In the genomic region with DNA sequence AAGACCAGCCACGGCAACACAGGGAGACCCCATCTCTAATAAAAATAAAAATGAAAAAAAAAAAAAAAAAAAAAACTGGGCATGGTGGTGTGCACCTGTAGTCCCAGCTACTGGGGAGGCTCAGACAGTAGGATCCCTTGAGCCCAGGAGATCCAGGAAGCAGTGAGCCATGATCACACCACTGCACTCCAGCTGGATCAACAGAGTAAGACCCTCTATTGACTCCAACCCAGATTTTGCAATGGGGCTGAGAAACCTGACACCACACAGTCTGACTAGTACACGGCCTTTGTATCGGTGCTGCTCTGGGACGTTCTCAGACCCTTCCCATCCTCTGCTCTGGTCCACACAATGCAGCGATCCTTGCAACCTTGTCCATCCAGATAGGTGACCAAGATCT, we compare ENCODE assay signal across 21 cellular contexts. TPM values are rescaled to one million over a fixed set of nuclear protein-coding genes. Genes with fewer than 3 reads are reported as not detected.
DNase-seq lines count a peak whose midpoint lies in the region; ATAC-seq, FAIRE-seq and TF ChIP-seq lines count a peak whose summit lies in the region.
"Had no signal": no experiment of that assay in that cellular context is flagged by ENCODE, and none has a peak within 500 bp of the region (broad histone marks: within the 10 kb centered on the region; RNA-seq: fewer than 3 reads in every experiment).

No MANE protein-coding gene starts in this region.

- H3K4me1 Mint-ChIP-seq in WTC11 = peaks cover 8% of the 10 kb centered on the region
- H3K4me1 Mint-ChIP-seq in activated CD4-positive, alpha-beta T cell treated with anti-CD3 and anti-CD28 coated beads, Interleukin-2, amount 10 ng/mL, durations not matched to agents 7 days and 5 days = no peaks in the 10 kb centered on the region

- TF ChIP-seq RAD21 in HepG2 (CRISPR knock-in tag; IDR thresholded peaks at IDR 0.05) = no peak

- no TSS peak for BruUV-seq in HepG2 (replicated peaks; lab: Mats Ljungman, UMichigan)

- H3K36me3 ChIP-seq in HepG2 (replicated peaks in 1 of 2; ENCODE audit: control insufficient read depth in 1 of 2, insufficient read depth in 2 of 2, low read length in 2 of 2) = no peaks in the 10 kb centered on the region
- H3K36me3 ChIP-seq in right lobe of liver = no peaks in the 10 kb centered on the region

- H3K27me3 Mint-ChIP-seq in WTC11 (ENCODE audit: low read depth) = no peaks in the 10 kb centered on the region
- peaks cover 3% of the 10 kb centered on the region for H3K27me3 Mint-ChIP-seq in activated CD4-positive, alpha-beta T cell treated with anti-CD3 and anti-CD28 coated beads, Interleukin-2, amount 10 ng/mL, durations not matched to agents 7 days and 5 days
- H3K27me3 Mint-ChIP-seq: CD4-positive, alpha-beta T cell had no signal

- H4K20me1 ChIP-seq in HepG2 (ENCODE audit: insufficient read depth, low read length) = no peaks in the 10 kb centered on the region

- H3K9me3 ChIP-seq in HepG2 (ENCODE audit: low read length) (no peaks in the 10 kb centered on the region), right lobe of liver (no peaks in the 10 kb centered on the region)
- H3K9me3 ChIP-seq: Caco-2 had no signal

- no peak overlapping the region for H3K4me3 ChIP-seq in HepG2 (replicated peaks in 1 of 3; ENCODE audit: insufficient read depth in 1 of 3, low read depth in 2 of 3, low read length in 3 of 3)
- H3K4me3 ChIP-seq in right lobe of liver = no peak overlapping the region
- H3K4me3 ChIP-seq: GM23338 had no signal

- in situ Hi-C loops in HepG2 (cut with HindIII; ENCODE audit: extremely low pct_ligation_motif_present, low pct_unique_long_range_greater_than_20kb) = no loop called here

- TF ChIP-seq POLR2A in HepG2 (IDR thresholded peaks at IDR 0.05; ENCODE audit: insufficient read depth in 1 of 2, low read depth in 2 of 2, low read length in 2 of 2) (no peak), right lobe of liver (IDR thresholded peaks at IDR 0.05) (no peak)

- H3K79me2 ChIP-seq in HepG2 (ENCODE audit: insufficient read depth, low read length) = no peaks in the 10 kb centered on the region

- POLR2A ChIA-PET in HepG2 (lab: Yijun Ruan, JAX) = interaction anchor here (0.7 to 1.0 kb wide), 2 partner anchors 22 to 34 kb away, joined by 4 to 5 read pairs; no protein-coding TSS in a partner anchor
- POLR2A ChIA-PET in WTC11 (lab: Charles Lee) = interaction anchor here (0.6 kb wide), 1 partner anchor 20 kb away, joined by 6 read pairs; no protein-coding TSS in a partner anchor
- POLR2A ChIA-PET in activated CD4-positive, alpha-beta T cell treated with anti-CD3 and anti-CD28 coated beads, Interleukin-2, amount 10 ng/mL, durations not matched to agents 7 days and 5 days (lab: Charles Lee) = no interaction called here

- DNase-seq in HepG2 (ENCODE audit: low spot score) = peak; percentile 53
- DNase-seq in right lobe of liver = no peak
- DNase-seq in WTC11 (ENCODE audit: low spot score) = no peak
- DNase-seq in iris pigment epithelial cell (ENCODE audit: low read depth) = peak; percentile 23
- no peak for DNase-seq in activated CD4-positive, alpha-beta T cell treated with anti-CD3 and anti-CD28 coated beads, Interleukin-2, amount 10 ng/mL, durations not matched to agents 7 days and 5 days
- DNase-seq in Ammon's horn (ENCODE audit: low spot score) = no peak
- DNase-seq: ACHN; Caco-2; CD4-positive, alpha-beta T cell; GDM1; H7; HFFc6 had no signal

- intact Hi-C loops in HepG2 (cut with micrococcal nuclease; ENCODE audit: unreplicated experiment) (no loop called here), right lobe of liver (cut with DNase I) (no loop called here)

- H3K4me3 Mint-ChIP-seq in WTC11 = no peak overlapping the region
- no peak overlapping the region for H3K4me3 Mint-ChIP-seq in activated CD4-positive, alpha-beta T cell treated with anti-CD3 and anti-CD28 coated beads, Interleukin-2, amount 10 ng/mL, durations not matched to agents 7 days and 5 days
- H3K4me3 Mint-ChIP-seq: CD4-positive, alpha-beta T cell; GM23338; HFFc6 had no signal

- CTCF ChIA-PET in HepG2 (lab: Yijun Ruan, JAX; ENCODE audit: low intra/inter-chr PET ratio, low total read pairs) = no interaction called here
- CTCF ChIA-PET in WTC11 (lab: Charles Lee) = interaction anchor here (0.6 kb wide), 2 partner anchors 17 to 373 kb away, joined by 4 to 5 read pairs; no protein-coding TSS in a partner anchor
- CTCF ChIA-PET in activated CD4-positive, alpha-beta T cell treated with anti-CD3 and anti-CD28 coated beads, Interleukin-2, amount 10 ng/mL, durations not matched to agents 7 days and 5 days (lab: Charles Lee) = interaction anchor here (0.5 to 0.6 kb wide), 2 partner anchors 35 to 152 kb away, joined by 3 to 7 read pairs; no protein-coding TSS in a partner anchor

- no peaks in the 10 kb centered on the region for H3K9me3 Mint-ChIP-seq in WTC11
- H3K9me3 Mint-ChIP-seq in activated CD4-positive, alpha-beta T cell treated with anti-CD3 and anti-CD28 coated beads, Interleukin-2, amount 10 ng/mL, durations not matched to agents 7 days and 5 days = no peaks in the 10 kb centered on the region
- H3K9me3 Mint-ChIP-seq: CD4-positive, alpha-beta T cell; GM23338; HFFc6 had no signal

- TF ChIP-seq EP300 in HepG2 (IDR thresholded peaks at IDR 0.05; ENCODE audit: low read depth in 2 of 2, low read length in 2 of 2) (no peak), HepG2 (CRISPR knock-in tag; IDR thresholded peaks at IDR 0.05; ENCODE audit: borderline replicate concordance) (no peak)

- no peak overlapping the region for H3K27ac Mint-ChIP-seq in WTC11
- H3K27ac Mint-ChIP-seq in activated CD4-positive, alpha-beta T cell treated with anti-CD3 and anti-CD28 coated beads, Interleukin-2, amount 10 ng/mL, durations not matched to agents 7 days and 5 days = no peak overlapping the region
- H3K27ac Mint-ChIP-seq: CD4-positive, alpha-beta T cell; GM23338; HFFc6 had no signal

- no peaks in the 10 kb centered on the region for H3K36me3 Mint-ChIP-seq in WTC11
- no peaks in the 10 kb centered on the region for H3K36me3 Mint-ChIP-seq in activated CD4-positive, alpha-beta T cell treated with anti-CD3 and anti-CD28 coated beads, Interleukin-2, amount 10 ng/mL, durations not matched to agents 7 days and 5 days (ENCODE audit: low read depth)

- H3K27ac ChIP-seq in HepG2 (ENCODE audit: extremely low read length, insufficient read depth, low read length) (no peak overlapping the region), right lobe of liver (no peak overlapping the region)
- H3K27ac ChIP-seq: C4-2B, HL-60 had no signal

- no peaks in the 10 kb centered on the region for H3K27me3 ChIP-seq in HepG2 (ENCODE audit: control insufficient read depth in 1 of 2, insufficient read depth in 2 of 2, low read length in 2 of 2)
- no peaks in the 10 kb centered on the region for H3K27me3 ChIP-seq in right lobe of liver

- no peak overlapping the region for H2AFZ ChIP-seq in HepG2 (ENCODE audit: low read length)
- H2AFZ ChIP-seq: GM23338 had no signal

- no peak overlapping the region for H3K9ac ChIP-seq in HepG2 (ENCODE audit: insufficient read depth, low read depth, low read length)

- TF ChIP-seq CTCF in HepG2 (CRISPR knock-in tag; IDR thresholded peaks at IDR 0.05) (no peak), right lobe of liver (IDR thresholded peaks at IDR 0.05) (no peak), WTC11 (IDR thresholded peaks at IDR 0.05) (no peak)

- 81% methylated on average over 1 of the region's 5 CpGs for WGBS in HepG2 (ENCODE audit: low lambda C conversion rate)
- 82% methylated on average over 4 of the region's 5 CpGs for WGBS in right lobe of liver (ENCODE audit: insufficient coverage, low coverage, low lambda C conversion rate, missing lambda C conversion rate)

- H3K4me1 ChIP-seq in HepG2 (ENCODE audit: insufficient read depth, low read length) (peaks cover 22% of the 10 kb centered on the region), right lobe of liver (no peaks in the 10 kb centered on the region)
- H3K4me1 ChIP-seq: Caco-2 had no signal

- ATAC-seq in HepG2 (peak; percentile 13; the same call in 2 of the 3 replicates), right lobe of liver (no peak), WTC11 (peak; percentile 10; the same call in 1 of the 2 replicates)
- ATAC-seq: GM23338, HCT116 had no signal

- H3K4me2 ChIP-seq in HepG2 (ENCODE audit: low read depth, low read length) = no peak overlapping the region
- H3K4me2 ChIP-seq: GM23338 had no signal

- FAIRE-seq in HepG2 (lab: Jason Lieb, UNC) = no peak
- FAIRE-seq: A204.1, D721Med, GM12892 had no signal

RNA-seq across cellular contexts. Expression of a gene that starts 31.8 kb away (rescaled TPM):
- total RNA-seq in HepG2 (2016; rRNA removed; fragmentation: Illumina TruSeq; extraction: Trizol) (0.21 and 0.80 TPM in 2 replicates), right lobe of liver (1 to 10 TPM in 2 of 6 experiments, not detected in 4; 1.6 to 1.8 TPM), WTC11 (2021) (0.07 to 0.41 TPM in 2 of 3 replicates, not detected in the other)
- 0.35 and 0.51 TPM in 2 replicates for total RNA-seq in HepG2 (2016; cell fraction: cytosol; rRNA removed; fragmentation: Illumina TruSeq; extraction: Trizol; ENCODE audit: low read depth)
- 0.25 and 0.74 TPM in 2 replicates for total RNA-seq in HepG2 (2016; cell fraction: insoluble cytoplasmic fraction; rRNA removed; fragmentation: Illumina TruSeq; extraction: Trizol)
- total RNA-seq in HepG2 (2016; cell fraction: membrane; rRNA removed; fragmentation: Illumina TruSeq; extraction: Trizol) = 0.21 and 0.40 TPM in 2 replicates
- 1.3 and 1.5 TPM in 2 replicates for total RNA-seq in HepG2 (2016; cell fraction: nucleus; rRNA removed; fragmentation: Illumina TruSeq; extraction: Trizol)
- polyA plus RNA-seq in HepG2 (2011; rRNA removed) = 1.4 and 1.8 TPM in 2 replicates
- 0.54 and 1.0 TPM in 2 replicates for polyA plus RNA-seq in HepG2 (2011; cell fraction: cytosol; rRNA removed)
- 7.5 and 11.1 TPM in 2 replicates for polyA plus RNA-seq in HepG2 (2011; cell fraction: nucleus; rRNA removed)
- polyA plus RNA-seq in HepG2 (2012) = 0.85 and 0.95 TPM in 2 replicates
- 0.08 and 0.24 TPM in 2 replicates for polyA plus RNA-seq in HepG2 (2016; cell fraction: cytosol; fragmentation: Illumina TruSeq; extraction: Trizol; ENCODE audit: low read depth)
- 0.33 and 0.38 TPM in 2 replicates for polyA plus RNA-seq in HepG2 (2016; cell fraction: insoluble cytoplasmic fraction; fragmentation: Illumina TruSeq; extraction: Trizol; ENCODE audit: low read depth)
- polyA plus RNA-seq in HepG2 (2016; cell fraction: membrane; fragmentation: Illumina TruSeq; extraction: Trizol; ENCODE audit: low read depth) = 0.07 and 0.15 TPM in 2 replicates
- 4.4 and 5.3 TPM in 2 replicates for polyA plus RNA-seq in HepG2 (2016; cell fraction: nucleus; fragmentation: Illumina TruSeq; extraction: Trizol; ENCODE audit: insufficient read depth, low read depth)
- polyA minus RNA-seq in HepG2 (2011; rRNA and poly(A)+ RNA removed; ENCODE audit: low replicate concordance) = 0.26 TPM in 1 of 2 replicates, not detected in the other
- 0.30 and 0.70 TPM in 2 replicates for polyA minus RNA-seq in HepG2 (2011; cell fraction: cytosol; rRNA and poly(A)+ RNA removed)
- polyA minus RNA-seq in HepG2 (2011; cell fraction: nucleus; rRNA and poly(A)+ RNA removed) = 0.75 and 0.77 TPM in 2 replicates
- not detected for total RNA-seq in activated CD4-positive, alpha-beta T cell treated with anti-CD3 and anti-CD28 coated beads, Interleukin-2, amount 10 ng/mL, durations not matched to agents 7 days and 5 days
- total RNA-seq: Caco-2; CD4-positive, alpha-beta T cell; H7; HT1080 had no signal
- polyA plus RNA-seq: BJ, GM23338 had no signal

RNA-seq across cellular contexts. Expression of a gene that starts 35.1 kb away (rescaled TPM):
- 52.3 and 62.6 TPM in 2 replicates for total RNA-seq in HepG2 (2016; rRNA removed; fragmentation: Illumina TruSeq; extraction: Trizol)
- total RNA-seq in HepG2 (2016; cell fraction: cytosol; rRNA removed; fragmentation: Illumina TruSeq; extraction: Trizol; ENCODE audit: low read depth) = 9.4 and 10.0 TPM in 2 replicates
- total RNA-seq in HepG2 (2016; cell fraction: insoluble cytoplasmic fraction; rRNA removed; fragmentation: Illumina TruSeq; extraction: Trizol) = 51.2 and 64.2 TPM in 2 replicates
- 20.2 and 23.2 TPM in 2 replicates for total RNA-seq in HepG2 (2016; cell fraction: membrane; rRNA removed; fragmentation: Illumina TruSeq; extraction: Trizol)
- 22.1 and 26.7 TPM in 2 replicates for total RNA-seq in HepG2 (2016; cell fraction: nucleus; rRNA removed; fragmentation: Illumina TruSeq; extraction: Trizol)
- polyA plus RNA-seq in HepG2 (2011; rRNA removed) = 38.5 and 41.0 TPM in 2 replicates
- polyA plus RNA-seq in HepG2 (2011; cell fraction: cytosol; rRNA removed) = 48.1 and 54.1 TPM in 2 replicates
- polyA plus RNA-seq in HepG2 (2011; cell fraction: nucleus; rRNA removed) = 22.4 and 27.6 TPM in 2 replicates
- 24.9 and 33.4 TPM in 2 replicates for polyA plus RNA-seq in HepG2 (2012)
- 7.1 and 7.3 TPM in 2 replicates for polyA plus RNA-seq in HepG2 (2016; cell fraction: cytosol; fragmentation: Illumina TruSeq; extraction: Trizol; ENCODE audit: low read depth)
- 55.1 and 59.1 TPM in 2 replicates for polyA plus RNA-seq in HepG2 (2016; cell fraction: insoluble cytoplasmic fraction; fragmentation: Illumina TruSeq; extraction: Trizol; ENCODE audit: low read depth)
- polyA plus RNA-seq in HepG2 (2016; cell fraction: membrane; fragmentation: Illumina TruSeq; extraction: Trizol; ENCODE audit: low read depth) = 10.5 and 12.4 TPM in 2 replicates
- polyA plus RNA-seq in HepG2 (2016; cell fraction: nucleus; fragmentation: Illumina TruSeq; extraction: Trizol; ENCODE audit: insufficient read depth, low read depth) = 30.2 and 30.4 TPM in 2 replicates
- 43.7 and 55.9 TPM in 2 replicates for polyA minus RNA-seq in HepG2 (2011; rRNA and poly(A)+ RNA removed; ENCODE audit: low replicate concordance)
- 21.5 and 24.9 TPM in 2 replicates for polyA minus RNA-seq in HepG2 (2011; cell fraction: cytosol; rRNA and poly(A)+ RNA removed)
- polyA minus RNA-seq in HepG2 (2011; cell fraction: nucleus; rRNA and poly(A)+ RNA removed) = 18.5 and 22.5 TPM in 2 replicates
- 10 to 100 TPM; 13.9 to 28.3 (median 24.2) TPM for total RNA-seq in right lobe of liver
- 29.8 to 33.9 TPM (median 30.4 TPM) in 3 replicates for total RNA-seq in WTC11 (2021)
- total RNA-seq in activated CD4-positive, alpha-beta T cell treated with anti-CD3 and anti-CD28 coated beads, Interleukin-2, amount 10 ng/mL, durations not matched to agents 7 days and 5 days = 100 to 1,000 TPM; 107 to 115 TPM

RNA-seq across cellular contexts. Expression of a gene that starts 38.4 kb away (rescaled TPM):
- total RNA-seq in HepG2 (2016; rRNA removed; fragmentation: Illumina TruSeq; extraction: Trizol) = 28.5 and 38.6 TPM in 2 replicates
- total RNA-seq in HepG2 (2016; cell fraction: cytosol; rRNA removed; fragmentation: Illumina TruSeq; extraction: Trizol; ENCODE audit: low read depth) = 12.7 and 18.5 TPM in 2 replicates
- total RNA-seq in HepG2 (2016; cell fraction: insoluble cytoplasmic fraction; rRNA removed; fragmentation: Illumina TruSeq; extraction: Trizol) = 31.4 and 32.6 TPM in 2 replicates
- 51.4 and 51.8 TPM in 2 replicates for total RNA-seq in HepG2 (2016; cell fraction: membrane; rRNA removed; fragmentation: Illumina TruSeq; extraction: Trizol)
- 18.9 and 20.9 TPM in 2 replicates for total RNA-seq in HepG2 (2016; cell fraction: nucleus; rRNA removed; fragmentation: Illumina TruSeq; extraction: Trizol)
- polyA plus RNA-seq in HepG2 (2011; rRNA removed) = 41.4 and 49.1 TPM in 2 replicates
- 42.6 and 48.7 TPM in 2 replicates for polyA plus RNA-seq in HepG2 (2011; cell fraction: cytosol; rRNA removed)
- polyA plus RNA-seq in HepG2 (2011; cell fraction: nucleus; rRNA removed) = 28.2 and 28.3 TPM in 2 replicates
- 34.4 and 36.9 TPM in 2 replicates for polyA plus RNA-seq in HepG2 (2012)
- polyA plus RNA-seq in HepG2 (2016; cell fraction: cytosol; fragmentation: Illumina TruSeq; extraction: Trizol; ENCODE audit: low read depth) = 56.7 and 58.7 TPM in 2 replicates
- 71.8 and 88.8 TPM in 2 replicates for polyA plus RNA-seq in HepG2 (2016; cell fraction: insoluble cytoplasmic fraction; fragmentation: Illumina TruSeq; extraction: Trizol; ENCODE audit: low read depth)
- polyA plus RNA-seq in HepG2 (2016; cell fraction: membrane; fragmentation: Illumina TruSeq; extraction: Trizol; ENCODE audit: low read depth) = 116 and 117 TPM in 2 replicates
- polyA plus RNA-seq in HepG2 (2016; cell fraction: nucleus; fragmentation: Illumina TruSeq; extraction: Trizol; ENCODE audit: insufficient read depth, low read depth) = 51.4 and 59.8 TPM in 2 replicates
- 50.6 and 97.3 TPM in 2 replicates for polyA minus RNA-seq in HepG2 (2011; rRNA and poly(A)+ RNA removed; ENCODE audit: low replicate concordance)
- polyA minus RNA-seq in HepG2 (2011; cell fraction: cytosol; rRNA and poly(A)+ RNA removed) = 24.6 and 26.6 TPM in 2 replicates
- 13.0 and 16.4 TPM in 2 replicates for polyA minus RNA-seq in HepG2 (2011; cell fraction: nucleus; rRNA and poly(A)+ RNA removed)
- total RNA-seq in right lobe of liver = 10 to 100 TPM; 41.4 to 57.8 (median 47.5) TPM
- 94.9 to 113 TPM (median 104 TPM) in 3 replicates for total RNA-seq in WTC11 (2021)
- total RNA-seq in activated CD4-positive, alpha-beta T cell treated with anti-CD3 and anti-CD28 coated beads, Interleukin-2, amount 10 ng/mL, durations not matched to agents 7 days and 5 days = 100 to 1,000 TPM; 156 to 177 TPM

RNA-seq across cellular contexts. Expression of a gene that starts 53.2 kb away (rescaled TPM):
- total RNA-seq in HepG2 (2016; rRNA removed; fragmentation: Illumina TruSeq; extraction: Trizol) (7.6 and 9.0 TPM in 2 replicates), right lobe of liver (10 to 100 TPM in 3 of 6 experiments, 1 to 10 TPM in 3; 7.9 to 14.1 (median 10.2) TPM), WTC11 (2021) (16.6 to 18.0 TPM (median 17.5 TPM) in 3 replicates)
- 1.8 and 2.2 TPM in 2 replicates for total RNA-seq in HepG2 (2016; cell fraction: cytosol; rRNA removed; fragmentation: Illumina TruSeq; extraction: Trizol; ENCODE audit: low read depth)
- 7.3 and 9.0 TPM in 2 replicates for total RNA-seq in HepG2 (2016; cell fraction: insoluble cytoplasmic fraction; rRNA removed; fragmentation: Illumina TruSeq; extraction: Trizol)
- 3.2 and 3.4 TPM in 2 replicates for total RNA-seq in HepG2 (2016; cell fraction: membrane; rRNA removed; fragmentation: Illumina TruSeq; extraction: Trizol)
- total RNA-seq in HepG2 (2016; cell fraction: nucleus; rRNA removed; fragmentation: Illumina TruSeq; extraction: Trizol) = 9.0 and 10.5 TPM in 2 replicates
- polyA plus RNA-seq in HepG2 (2011; rRNA removed) = 17.2 and 17.5 TPM in 2 replicates
- 11.3 and 12.6 TPM in 2 replicates for polyA plus RNA-seq in HepG2 (2011; cell fraction: cytosol; rRNA removed)
- 16.2 and 16.9 TPM in 2 replicates for polyA plus RNA-seq in HepG2 (2011; cell fraction: nucleus; rRNA removed)
- polyA plus RNA-seq in HepG2 (2012) = 9.9 and 10.1 TPM in 2 replicates
- polyA plus RNA-seq in HepG2 (2016; cell fraction: cytosol; fragmentation: Illumina TruSeq; extraction: Trizol; ENCODE audit: low read depth) = 0.43 and 1.1 TPM in 2 replicates
- polyA plus RNA-seq in HepG2 (2016; cell fraction: insoluble cytoplasmic fraction; fragmentation: Illumina TruSeq; extraction: Trizol; ENCODE audit: low read depth) = 8.9 and 10.1 TPM in 2 replicates
- polyA plus RNA-seq in HepG2 (2016; cell fraction: membrane; fragmentation: Illumina TruSeq; extraction: Trizol; ENCODE audit: low read depth) = 1.4 and 1.6 TPM in 2 replicates
- polyA plus RNA-seq in HepG2 (2016; cell fraction: nucleus; fragmentation: Illumina TruSeq; extraction: Trizol; ENCODE audit: insufficient read depth, low read depth) = 8.1 and 9.2 TPM in 2 replicates
- 14.6 and 25.0 TPM in 2 replicates for polyA minus RNA-seq in HepG2 (2011; rRNA and poly(A)+ RNA removed; ENCODE audit: low replicate concordance)
- polyA minus RNA-seq in HepG2 (2011; cell fraction: cytosol; rRNA and poly(A)+ RNA removed) = 8.8 and 9.5 TPM in 2 replicates
- 24.2 and 24.5 TPM in 2 replicates for polyA minus RNA-seq in HepG2 (2011; cell fraction: nucleus; rRNA and poly(A)+ RNA removed)
- total RNA-seq in activated CD4-positive, alpha-beta T cell treated with anti-CD3 and anti-CD28 coated beads, Interleukin-2, amount 10 ng/mL, durations not matched to agents 7 days and 5 days = 10 to 100 TPM; 15.5 to 19.3 TPM

Comparison
In these comparisons a context has a peak if more than half of its experiments do, and no peak if none do; other contexts are left out.
1. ATAC-seq: peak in HepG2 (single experiment) and WTC11 (single experiment); none in right lobe of liver (0 of 4).
2. DNase-seq: peak in HepG2 (single experiment) and iris pigment epithelial cell (single experiment); none in right lobe of liver (0 of 3), WTC11 (single experiment), activated CD4-positive, alpha-beta T cell treated with anti-CD3 and anti-CD28 coated beads, Interleukin-2, amount 10 ng/mL, durations not matched to agents 7 days and 5 days (single experiment) and Ammon's horn (single experiment).